ENCODE assay signal across 5 cellular contexts in the genomic region with DNA sequence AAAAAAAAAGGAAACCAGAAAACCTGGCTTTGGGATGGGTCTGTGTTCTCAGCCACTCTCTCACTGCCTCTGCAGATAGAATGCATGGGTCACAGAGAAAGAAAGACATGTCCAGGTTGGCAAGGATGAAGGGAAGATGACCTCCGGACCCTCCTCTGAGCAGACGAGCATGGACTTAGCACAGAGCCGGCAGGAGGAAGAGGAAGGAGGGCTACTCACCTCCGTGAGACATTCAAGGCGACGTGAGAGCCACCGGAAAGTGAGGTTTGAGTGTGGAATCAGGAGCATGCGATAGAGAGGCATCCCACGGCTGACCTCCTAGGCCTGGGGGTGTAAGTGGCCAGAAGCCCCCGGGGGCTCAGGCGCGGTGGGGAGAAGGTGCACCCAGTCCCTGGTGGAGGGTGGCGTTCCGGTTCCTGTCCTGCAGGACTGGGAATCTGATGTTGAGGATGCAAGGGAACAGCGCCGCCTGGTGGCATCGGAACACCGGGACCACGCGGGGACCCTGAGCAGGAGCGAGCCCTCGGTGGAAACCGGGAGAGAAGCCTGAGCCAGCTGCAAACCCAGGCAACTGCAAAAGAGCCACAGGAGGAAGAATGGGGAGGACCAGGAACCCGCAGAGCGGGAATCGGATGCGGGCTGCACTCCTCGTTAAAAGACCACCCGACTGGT. TPM values are rescaled to one million over a fixed set of nuclear protein-coding genes. Genes with fewer than 3 reads are reported as not detected.
"Had no signal": no experiment of that assay in that cellular context is flagged by ENCODE, and none has a peak within 500 bp of the region (broad histone marks: within the 10 kb centered on the region; RNA-seq: fewer than 3 reads in every experiment).

No MANE protein-coding gene starts in this region.

RNA-seq across cellular contexts. Expression of a gene that starts 44.5 kb away (rescaled TPM):
- total RNA-seq: esophagus muscularis mucosa, kidney epithelial cell, occipital lobe, renal cortical epithelial cell, thoracic aorta had no signal
